Comparison of ENCODE assay signal across 9 cellular contexts in the genomic region with DNA sequence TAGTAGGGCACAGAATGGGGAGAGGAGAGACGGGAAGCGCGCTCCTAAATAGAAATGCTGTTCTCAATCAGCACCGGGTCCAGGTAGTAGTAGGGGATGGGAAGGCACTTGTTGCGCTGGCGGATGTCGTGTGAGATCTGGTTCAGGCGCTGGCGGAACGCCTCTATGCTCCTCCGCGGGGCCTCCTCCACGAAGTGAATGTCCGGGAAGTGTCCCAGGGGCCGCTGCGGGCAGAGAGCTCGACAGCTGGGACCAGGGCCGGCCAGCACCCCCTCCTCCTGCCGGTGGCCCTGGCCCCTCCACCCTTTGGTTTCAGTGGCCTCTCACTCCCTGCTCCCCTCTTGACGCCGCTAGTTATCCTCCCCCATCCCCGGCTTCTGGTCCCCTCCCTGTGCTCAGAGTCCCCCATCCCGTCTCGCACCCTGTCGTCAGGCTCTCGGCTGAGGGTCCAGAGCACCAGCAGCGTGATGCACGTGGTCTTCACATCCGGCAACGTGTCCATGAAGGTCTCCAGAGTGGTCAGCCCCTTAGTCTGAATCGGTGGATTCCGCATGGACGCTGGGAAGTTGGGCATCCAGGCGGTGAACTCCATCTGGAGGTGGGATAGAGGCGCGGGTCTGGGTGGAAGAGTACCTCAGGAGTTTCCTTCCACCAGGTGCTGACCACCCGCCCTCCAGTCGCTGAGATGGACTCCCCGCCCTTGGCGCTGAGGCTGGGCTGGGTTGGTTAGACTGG. TPM values are rescaled to one million over a fixed set of nuclear protein-coding genes. Genes with fewer than 3 reads are reported as not detected.
DNase-seq lines count a peak whose midpoint lies in the region; ATAC-seq, FAIRE-seq and TF ChIP-seq lines count a peak whose summit lies in the region.
"Had no signal": no experiment of that assay in that cellular context is flagged by ENCODE, and none has a peak within 500 bp of the region (broad histone marks: within the 10 kb centered on the region; RNA-seq: fewer than 3 reads in every experiment).

No MANE protein-coding gene starts in this region.

- BruUV-seq in GM12878 (replicated peaks; lab: Mats Ljungman, UMichigan), result no TSS peak

- FAIRE-seq in A549 (lab: Jason Lieb, UNC), result no peak
- no peak for FAIRE-seq in GM12878 (lab: Jason Lieb, UNC)
- FAIRE-seq: H54 had no signal

- H3K27me3 ChIP-seq in GM12878 (replicated peaks in 1 of 2; ENCODE audit: control insufficient read depth in 2 of 2, insufficient read depth in 2 of 2, low read length in 1 of 2) (peaks cover 8 to 20% of the 10 kb centered on the region in 2 experiments), brain microvascular endothelial cell (replicated peaks) (peaks cover 46% of the 10 kb centered on the region)

- CTCF ChIA-PET in A549 (lab: Yijun Ruan, JAX) (interaction anchor here (0.6 to 27.4 kb wide), 43 partner anchors 13 to 326 kb away, joined by 3 to 1490 read pairs (median 4); partner anchors contain the start of genes ALOX12B, ALOXE3, CNTROB and RNF227), GM12878 (lab: Yijun Ruan, JAX) (interaction anchor here (0.5 to 9.4 kb wide), 30 partner anchors 8 to 713 kb away, joined by 3 to 159 read pairs (median 4); partner anchors contain the start of genes ALOXE3 and HES7)

- TF ChIP-seq EP300 in A549 (IDR thresholded peaks at IDR 0.05) (no peak), GM12878 (IDR thresholded peaks at IDR 0.05; ENCODE audit: borderline replicate concordance in 1 of 2, control insufficient read depth in 1 of 2, low read depth in 2 of 2, low read length in 2 of 2) (no peak)

- H3K9me3 Mint-ChIP-seq in mesothelial cell of epicardium, result no peaks in the 10 kb centered on the region

- H3K36me3 ChIP-seq in GM12878 (ENCODE audit: control insufficient read depth in 2 of 2, insufficient read depth in 2 of 2, low read length in 1 of 2) (no peaks in the 10 kb centered on the region), brain microvascular endothelial cell (replicated peaks) (no peaks in the 10 kb centered on the region)

- H4K20me1 ChIP-seq in GM12878 (ENCODE audit: control insufficient read depth, insufficient read depth), result no peaks in the 10 kb centered on the region

- H3K27ac Mint-ChIP-seq in mesothelial cell of epicardium, result no peak overlapping the region

- intact Hi-C loops in GM12878 (cut with micrococcal nuclease; ENCODE audit: unreplicated experiment), result loop anchor here (10.0 kb wide), 1 partner anchor 672 kb away; the partner anchor contains the start of gene CCDC42

- peak overlapping the region; percentile 87 for H3K4me2 ChIP-seq in A549
- no peak overlapping the region for H3K4me2 ChIP-seq in GM12878 (ENCODE audit: control insufficient read depth, insufficient read depth)

- no peaks in the 10 kb centered on the region for H3K36me3 Mint-ChIP-seq in mesothelial cell of epicardium

- H3K4me3 ChIP-seq in A549 (peak overlapping the region; percentile 34; the same call in 1 of the 3 replicates), GM12878 (no peak overlapping the region), brain microvascular endothelial cell (ENCODE audit: low read depth, low read length) (no peak overlapping the region)

- 64% methylated on average over 33 of the region's 40 CpGs for WGBS in A549 (ENCODE audit: missing lambda C conversion rate)
- WGBS in GM12878 (ENCODE audit: insufficient coverage, insufficient replicate concordance, low lambda C conversion rate, missing lambda C conversion rate), result 19% methylated on average over 33 of the region's 40 CpGs

- SMC1A ChIA-PET in GM12878 (lab: Charles Lee; ENCODE audit: uncharacterized antibody, unreplicated experiment), result interaction anchor here (0.6 to 4.7 kb wide), 5 partner anchors 12 to 159 kb away, joined by 3 to 37 read pairs (median 7); partner anchors contain the start of gene ALOXE3

- H3K27ac ChIP-seq in A549 (no peak overlapping the region; a peak in 2 of 6 replicates), GM12878 (ENCODE audit: control insufficient read depth, insufficient read depth) (no peak overlapping the region), brain microvascular endothelial cell (no peak overlapping the region)

- TF ChIP-seq RAD21 in A549 (conservative IDR thresholded peaks at IDR 0.05 in 1 of 2, IDR thresholded peaks at IDR 0.05 in 1 of 2) (no peak), GM12878 (IDR thresholded peaks at IDR 0.05; ENCODE audit: insufficient read depth, low read depth, low read length) (no peak)

- H3K9ac ChIP-seq in GM12878 (ENCODE audit: control insufficient read depth, insufficient read depth, low read length), result no peak overlapping the region

- H3K4me1 ChIP-seq in A549, result peaks cover 16% of the 10 kb centered on the region
- no peaks in the 10 kb centered on the region for H3K4me1 ChIP-seq in GM12878 (ENCODE audit: control insufficient read depth, insufficient read depth, low read length)

- H3K79me2 ChIP-seq in GM12878 (ENCODE audit: control insufficient read depth, insufficient read depth, low read length), result no peaks in the 10 kb centered on the region

- peaks cover 13% of the 10 kb centered on the region for H3K4me1 Mint-ChIP-seq in mesothelial cell of epicardium

- in situ Hi-C loops in GM12878 (cut with MboI), result loop anchor here (10.0 kb wide), 1 partner anchor 672 kb away; the partner anchor contains the start of gene CCDC42
- in situ Hi-C loops in brain microvascular endothelial cell (cut with HindIII; ENCODE audit: low pct_ligation_motif_present, low sequenced_read_pairs), result no loop called here

- H3K9me3 ChIP-seq in A549 (no peaks in the 10 kb centered on the region), GM12878 (replicated peaks; ENCODE audit: control insufficient read depth, insufficient read depth, low read length) (no peaks in the 10 kb centered on the region)

- ATAC-seq in A549, result peak; percentile 4 to 17; a peak in 3 of 6 replicates
- peak; percentile 38 for ATAC-seq in GM12878
- no peak for ATAC-seq in HG03097 (IDR thresholded peaks at IDR 0.05; ENCODE audit: low FRiP score, unreplicated experiment)

- POLR2A ChIA-PET in A549 (lab: Yijun Ruan, JAX), result interaction anchor here (0.7 kb wide), 1 partner anchor 13 kb away, joined by 3 read pairs; no protein-coding TSS in a partner anchor
- POLR2A ChIA-PET in GM12878 (lab: Charles Lee), result no interaction called here

- DNase-seq in A549 (ENCODE audit: low read depth in 1 of 2, low spot score in 1 of 2) (no peak), NCI-H748 treated with DMSO at 0.1 percent for 48 hours (lab: John Stamatoyannopoulos, UW) (peak; percentile 41), GM12878 (ENCODE audit: low read depth, low spot score) (no peak), mesothelial cell of epicardium (ENCODE audit: low spot score in 2 of 2, unreplicated experiment in 2 of 2) (no peak), brain microvascular endothelial cell (no peak), HCEC 1CT (no peak), dermis blood vessel endothelial cell (no peak)

- peak overlapping the region; percentile 44 for H3K4me3 Mint-ChIP-seq in mesothelial cell of epicardium

- RAD21 ChIA-PET in GM12878 (lab: Charles Lee; ENCODE audit: unreplicated experiment), result interaction anchor here (0.6 to 3.0 kb wide), 10 partner anchors 11 to 413 kb away, joined by 3 to 25 read pairs (median 5); partner anchors contain the start of gene ALOXE3

- TF ChIP-seq CTCF in A549 (IDR thresholded peaks at IDR 0.05) (no peak), GM12878 (IDR thresholded peaks at IDR 0.05 in 2 of 3, conservative IDR thresholded peaks at IDR 0.05 in 1 of 3; ENCODE audit: control insufficient read depth in 2 of 3, extremely low read depth in 1 of 3, insufficient read depth in 1 of 3, low read depth in 3 of 3, low read length in 3 of 3) (no peak), mesothelial cell of epicardium (IDR thresholded peaks at IDR 0.05; ENCODE audit: unreplicated experiment) (no peak), brain microvascular endothelial cell (IDR thresholded peaks at IDR 0.05; ENCODE audit: low read depth, low read length, missing control alignments) (no peak)

- H3K27me3 Mint-ChIP-seq in mesothelial cell of epicardium (ENCODE audit: low read depth), result peaks cover 100% of the 10 kb centered on the region

- TF ChIP-seq POLR2A in A549 (IDR thresholded peaks at IDR 0.05; ENCODE audit: low read length) (no peak), GM12878 (IDR thresholded peaks at IDR 0.05; ENCODE audit: low read depth, low read length) (no peak)

- no peak overlapping the region for H2AFZ ChIP-seq in GM12878 (ENCODE audit: control insufficient read depth, low read depth, low read length)

RNA-seq across cellular contexts. Expression of gene ALOX12B, which starts 14.6 kb away (rescaled TPM):
- polyA plus RNA-seq in A549 (2011; rRNA removed) (0.63 and 1.0 TPM in 2 replicates), A549 (2017; fragmentation: RNase III; extraction: RNeasy Plus Mini Kit Qiagen cat#74134 plus additional on column Dnase treatment) (1.0 to 1.5 TPM (median 1.3 TPM) in 3 replicates), GM12878 (2011; rRNA removed) (not detected in 2 replicates), GM12878 (2014; fragmentation: Illumina TruSeq; extraction: Trizol) (not detected in 2 replicates), GM12878 (2014; fragmentation: Nextera tagmentation; extraction: Ambion mirVana) (not detected), GM12878 (2014; rRNA removed) (0.54 TPM in 1 of 2 replicates, not detected in the other), GM12878 (2016; fragmentation: Nextera tagmentation; extraction: Ambion mirVana) (not detected)
- 0.59 and 0.84 TPM in 2 replicates for polyA plus RNA-seq in A549 (2012; cell fraction: cytosol; rRNA removed)
- polyA plus RNA-seq in A549 (2012; cell fraction: nucleus; rRNA removed), result 0.73 and 1.0 TPM in 2 replicates
- polyA minus RNA-seq in A549 (2011; rRNA and poly(A)+ RNA removed), result 0.87 and 3.0 TPM in 2 replicates
- not detected in 2 replicates for total RNA-seq in GM12878 (2013; cell fraction: nucleolus; rRNA removed)
- total RNA-seq in GM12878 (2014; rRNA removed) (0.17 TPM in 1 of 2 replicates, not detected in the other), GM12878 (2014; rRNA removed; fragmentation: Illumina TruSeq; extraction: Trizol) (not detected in 2 replicates), GM12878 (2021) (0.32 TPM in 1 of 2 replicates, not detected in the other), mesothelial cell of epicardium (0.70 TPM in 1 of 3 replicates, not detected in the others), dermis blood vessel endothelial cell (not detected in 2 replicates)
- not detected for polyA plus RNA-seq in GM12878 (2011; ENCODE audit: low read depth)
- 0.34 TPM in 1 of 2 replicates, not detected in the other for polyA plus RNA-seq in GM12878 (2011; cell fraction: cytosol; rRNA removed)
- polyA plus RNA-seq in GM12878 (2011; cell fraction: nucleus; rRNA removed), result 0.27 TPM in 1 of 2 replicates, not detected in the other
- 0.34 TPM in 1 of 2 replicates, not detected in the other for polyA plus RNA-seq in GM12878 (2012)
- polyA minus RNA-seq in GM12878 (2011; rRNA and poly(A)+ RNA removed), result not detected in 2 replicates
- polyA minus RNA-seq in GM12878 (2011; cell fraction: cytosol; rRNA and poly(A)+ RNA removed), result not detected in 2 replicates
- not detected in 2 replicates for polyA minus RNA-seq in GM12878 (2011; cell fraction: nucleus; rRNA and poly(A)+ RNA removed)

RNA-seq across cellular contexts. Expression of gene ALOX15B, which starts 34.0 kb away (rescaled TPM):
- polyA plus RNA-seq in A549 (2011; rRNA removed) (not detected in 2 replicates), A549 (2017; fragmentation: RNase III; extraction: RNeasy Plus Mini Kit Qiagen cat#74134 plus additional on column Dnase treatment) (not detected in 3 replicates), GM12878 (2011; rRNA removed) (not detected in 2 replicates), GM12878 (2014; fragmentation: Illumina TruSeq; extraction: Trizol) (0.01 TPM in 1 of 2 replicates, not detected in the other), GM12878 (2014; fragmentation: Nextera tagmentation; extraction: Ambion mirVana) (not detected), GM12878 (2014; rRNA removed) (not detected in 2 replicates), GM12878 (2016; fragmentation: Nextera tagmentation; extraction: Ambion mirVana) (not detected)
- polyA plus RNA-seq in A549 (2012; cell fraction: cytosol; rRNA removed), result 0.03 TPM in 1 of 2 replicates, not detected in the other
- polyA plus RNA-seq in A549 (2012; cell fraction: nucleus; rRNA removed), result 0.02 and 0.05 TPM in 2 replicates
- polyA minus RNA-seq in A549 (2011; rRNA and poly(A)+ RNA removed), result not detected in 2 replicates
- not detected in 2 replicates for total RNA-seq in GM12878 (2013; cell fraction: nucleolus; rRNA removed)
- total RNA-seq in GM12878 (2014; rRNA removed) (not detected in 2 replicates), GM12878 (2014; rRNA removed; fragmentation: Illumina TruSeq; extraction: Trizol) (not detected in 2 replicates), GM12878 (2021) (not detected in 2 replicates), mesothelial cell of epicardium (0.09 TPM in 1 of 3 replicates, not detected in the others), dermis blood vessel endothelial cell (not detected in 2 replicates)
- not detected for polyA plus RNA-seq in GM12878 (2011; ENCODE audit: low read depth)
- 0.07 TPM in 1 of 2 replicates, not detected in the other for polyA plus RNA-seq in GM12878 (2011; cell fraction: cytosol; rRNA removed)
- 0.06 TPM in 1 of 2 replicates, not detected in the other for polyA plus RNA-seq in GM12878 (2011; cell fraction: nucleus; rRNA removed)
- polyA plus RNA-seq in GM12878 (2012), result 0.04 TPM in 1 of 2 replicates, not detected in the other
- 0.15 TPM in 1 of 2 replicates, not detected in the other for polyA minus RNA-seq in GM12878 (2011; rRNA and poly(A)+ RNA removed)
- polyA minus RNA-seq in GM12878 (2011; cell fraction: cytosol; rRNA and poly(A)+ RNA removed), result not detected in 2 replicates
- not detected in 2 replicates for polyA minus RNA-seq in GM12878 (2011; cell fraction: nucleus; rRNA and poly(A)+ RNA removed)

RNA-seq across cellular contexts. Expression of gene ALOXE3, which starts 45.4 kb away (rescaled TPM):
- polyA plus RNA-seq in A549 (2011; rRNA removed) (0.35 and 0.58 TPM in 2 replicates), A549 (2017; fragmentation: RNase III; extraction: RNeasy Plus Mini Kit Qiagen cat#74134 plus additional on column Dnase treatment) (0.40 to 0.51 TPM (median 0.46 TPM) in 3 replicates), GM12878 (2011; rRNA removed) (0.04 and 0.09 TPM in 2 replicates), GM12878 (2014; fragmentation: Illumina TruSeq; extraction: Trizol) (not detected in 2 replicates), GM12878 (2014; fragmentation: Nextera tagmentation; extraction: Ambion mirVana) (not detected), GM12878 (2014; rRNA removed) (not detected in 2 replicates), GM12878 (2016; fragmentation: Nextera tagmentation; extraction: Ambion mirVana) (not detected)
- polyA plus RNA-seq in A549 (2012; cell fraction: cytosol; rRNA removed), result 0.50 and 0.57 TPM in 2 replicates
- polyA plus RNA-seq in A549 (2012; cell fraction: nucleus; rRNA removed), result 1.5 TPM in 2 replicates
- polyA minus RNA-seq in A549 (2011; rRNA and poly(A)+ RNA removed), result 0.63 and 0.74 TPM in 2 replicates
- not detected in 2 replicates for total RNA-seq in GM12878 (2013; cell fraction: nucleolus; rRNA removed)
- total RNA-seq in GM12878 (2014; rRNA removed) (not detected in 2 replicates), GM12878 (2014; rRNA removed; fragmentation: Illumina TruSeq; extraction: Trizol) (not detected in 2 replicates), GM12878 (2021) (not detected in 2 replicates), mesothelial cell of epicardium (0.09 to 0.13 TPM in 2 of 3 replicates, not detected in the other), dermis blood vessel endothelial cell (0.05 TPM in 1 of 2 replicates, not detected in the other)
- not detected for polyA plus RNA-seq in GM12878 (2011; ENCODE audit: low read depth)
- 0.06 and 0.10 TPM in 2 replicates for polyA plus RNA-seq in GM12878 (2011; cell fraction: cytosol; rRNA removed)
- 0.04 TPM in 1 of 2 replicates, not detected in the other for polyA plus RNA-seq in GM12878 (2011; cell fraction: nucleus; rRNA removed)
- not detected in 2 replicates for polyA plus RNA-seq in GM12878 (2012)
- polyA minus RNA-seq in GM12878 (2011; rRNA and poly(A)+ RNA removed), result not detected in 2 replicates
- not detected in 2 replicates for polyA minus RNA-seq in GM12878 (2011; cell fraction: cytosol; rRNA and poly(A)+ RNA removed)
- polyA minus RNA-seq in GM12878 (2011; cell fraction: nucleus; rRNA and poly(A)+ RNA removed), result not detected in 2 replicates

RNA-seq across cellular contexts. Expression of gene HES7, which starts 51.0 kb away (rescaled TPM):
- polyA plus RNA-seq in A549 (2011; rRNA removed) (0.56 and 0.58 TPM in 2 replicates), A549 (2017; fragmentation: RNase III; extraction: RNeasy Plus Mini Kit Qiagen cat#74134 plus additional on column Dnase treatment) (0.67 to 1.4 TPM (median 0.72 TPM) in 3 replicates), GM12878 (2011; rRNA removed) (0.27 and 0.38 TPM in 2 replicates), GM12878 (2014; fragmentation: Illumina TruSeq; extraction: Trizol) (not detected in 2 replicates), GM12878 (2014; fragmentation: Nextera tagmentation; extraction: Ambion mirVana) (under 1 TPM in 1 of 2 experiments, not detected in 1; 0.07 TPM), GM12878 (2014; rRNA removed) (0.87 and 1.3 TPM in 2 replicates), GM12878 (2016; fragmentation: Nextera tagmentation; extraction: Ambion mirVana) (under 1 TPM in 1 of 2 experiments, not detected in 1; 0.08 TPM)
- polyA plus RNA-seq in A549 (2012; cell fraction: cytosol; rRNA removed), result 1.9 and 2.5 TPM in 2 replicates
- 5.0 and 10.2 TPM in 2 replicates for polyA plus RNA-seq in A549 (2012; cell fraction: nucleus; rRNA removed)
- 0.24 and 0.50 TPM in 2 replicates for polyA minus RNA-seq in A549 (2011; rRNA and poly(A)+ RNA removed)
- total RNA-seq in GM12878 (2013; cell fraction: nucleolus; rRNA removed), result 1.8 and 2.2 TPM in 2 replicates
- total RNA-seq in GM12878 (2014; rRNA removed) (0.22 and 1.1 TPM in 2 replicates), GM12878 (2014; rRNA removed; fragmentation: Illumina TruSeq; extraction: Trizol) (0.09 TPM in 1 of 2 replicates, not detected in the other), GM12878 (2021) (1.3 and 1.9 TPM in 2 replicates), mesothelial cell of epicardium (0.45 to 0.75 TPM (median 0.66 TPM) in 3 replicates), dermis blood vessel endothelial cell (0.09 TPM in 1 of 2 replicates, not detected in the other)
- polyA plus RNA-seq in GM12878 (2011; ENCODE audit: low read depth), result not detected
- polyA plus RNA-seq in GM12878 (2011; cell fraction: cytosol; rRNA removed), result 0.34 and 0.84 TPM in 2 replicates
- polyA plus RNA-seq in GM12878 (2011; cell fraction: nucleus; rRNA removed), result 8.3 and 9.4 TPM in 2 replicates
- polyA plus RNA-seq in GM12878 (2012), result 0.65 and 0.66 TPM in 2 replicates
- polyA minus RNA-seq in GM12878 (2011; rRNA and poly(A)+ RNA removed), result not detected in 2 replicates
- not detected in 2 replicates for polyA minus RNA-seq in GM12878 (2011; cell fraction: cytosol; rRNA and poly(A)+ RNA removed)
- 0.36 and 0.48 TPM in 2 replicates for polyA minus RNA-seq in GM12878 (2011; cell fraction: nucleus; rRNA and poly(A)+ RNA removed)
